In genomic region chr1:6052543-6053205, GRCh38 we compare ENCODE assay signal across 1 cellular context.
TF ChIP-seq lines count a peak whose summit lies in the region.

No MANE protein-coding gene starts in this region.

TF ChIP-seq in HepG2, 621 proteins besides CTCF, POLR2A, EP300 and RAD21 (continued from another document and continues in another):
- peak; percentile 38; the same call in 1 of the 2 replicates for TF ChIP-seq RXRB (CRISPR knock-in tag; IDR thresholded peaks at IDR 0.05; ENCODE audit: borderline replicate concordance)
- TF ChIP-seq SNAPC2 (CRISPR knock-in tag; IDR thresholded peaks at IDR 0.05), result peak; percentile 65; the same call in 1 of the 2 replicates
- TF ChIP-seq HMG20B (CRISPR knock-in tag; conservative IDR thresholded peaks at IDR 0.05), result 0 out of 2 replicates have a peak, but pooled peaks have one; percentile 24
- TF ChIP-seq SP140L (CRISPR knock-in tag; IDR thresholded peaks at IDR 0.05; ENCODE audit: borderline replicate concordance), result peak; percentile 86; the same call in 1 of the 2 replicates
- no peak for TF ChIP-seq ARID2 (CRISPR knock-in tag; IDR thresholded peaks at IDR 0.05; ENCODE audit: borderline replicate concordance)
- TF ChIP-seq ZNF792 (CRISPR knock-in tag; IDR thresholded peaks at IDR 0.05), result peak; percentile 90
- no peak for TF ChIP-seq GZF1 (CRISPR knock-in tag; IDR thresholded peaks at IDR 0.05)
- TF ChIP-seq E2F1 (CRISPR knock-in tag; IDR thresholded peaks at IDR 0.05), result peak; percentile 51; the same call in 1 of the 2 replicates
- 0 out of 2 replicates have a peak, but pooled peaks have one; percentile 37 for TF ChIP-seq ZNF263 (CRISPR knock-in tag; IDR thresholded peaks at IDR 0.05)
- TF ChIP-seq ZNF530 (CRISPR knock-in tag; IDR thresholded peaks at IDR 0.05; ENCODE audit: low read depth), result no peak
- TF ChIP-seq RFX1 (IDR thresholded peaks at IDR 0.05), result no peak
- TF ChIP-seq CHD2 (IDR thresholded peaks at IDR 0.05; ENCODE audit: low read depth, low read length), result no peak
- TF ChIP-seq SIN3A (IDR thresholded peaks at IDR 0.05; ENCODE audit: borderline replicate concordance, low read depth, low read length), result peak; percentile 44; the same call in 1 of the 2 replicates
- peak; percentile 68; the same call in 1 of the 2 replicates for TF ChIP-seq SAP130 (CRISPR knock-in tag; IDR thresholded peaks at IDR 0.05; ENCODE audit: low read depth)
- TF ChIP-seq MIXL1 (CRISPR knock-in tag; IDR thresholded peaks at IDR 0.05), result peak; percentile 24; the same call in 1 of the 2 replicates
- no peak for TF ChIP-seq MBD4 (IDR thresholded peaks at IDR 0.05; ENCODE audit: borderline replicate concordance, low read length)
- TF ChIP-seq ZNF615 (CRISPR knock-in tag; IDR thresholded peaks at IDR 0.05; ENCODE audit: borderline replicate concordance), result no peak
- TF ChIP-seq SRY (CRISPR knock-in tag; IDR thresholded peaks at IDR 0.05), result peak; percentile 80; the same call in 1 of the 2 replicates
- 0 out of 2 replicates have a peak, but pooled peaks have one; percentile 38 for TF ChIP-seq PBX3 (CRISPR knock-in tag; IDR thresholded peaks at IDR 0.05; ENCODE audit: borderline replicate concordance)
- peak; percentile 65; the same call in 1 of the 2 replicates for TF ChIP-seq ZBTB26 (CRISPR knock-in tag; IDR thresholded peaks at IDR 0.05; ENCODE audit: borderline replicate concordance)
- TF ChIP-seq ZBTB44 (CRISPR knock-in tag; IDR thresholded peaks at IDR 0.05), result peak; percentile 84
- TF ChIP-seq NFIB (CRISPR knock-in tag; IDR thresholded peaks at IDR 0.05; ENCODE audit: borderline replicate concordance), result no peak
- no peak for TF ChIP-seq MAF1 (CRISPR knock-in tag; IDR thresholded peaks at IDR 0.05; ENCODE audit: borderline replicate concordance)
- TF ChIP-seq AHDC1 (CRISPR knock-in tag; IDR thresholded peaks at IDR 0.05; ENCODE audit: borderline replicate concordance), result peak; percentile 36; the same call in 1 of the 2 replicates
- peak; percentile 93; the same call in 1 of the 2 replicates for TF ChIP-seq ZNF337 (CRISPR knock-in tag; IDR thresholded peaks at IDR 0.05; ENCODE audit: borderline replicate concordance, low read depth)
- peak; percentile 62; the same call in 1 of the 2 replicates for TF ChIP-seq TMF1 (CRISPR knock-in tag; IDR thresholded peaks at IDR 0.05; ENCODE audit: low read depth)
- TF ChIP-seq KLF16 (CRISPR knock-in tag; IDR thresholded peaks at IDR 0.05), result peak in 1 of 2 experiments; percentile 81; a peak in 2 of 4 replicates
- TF ChIP-seq KMT2B (CRISPR knock-in tag; IDR thresholded peaks at IDR 0.05), result peak; percentile 51; the same call in 1 of the 2 replicates
- no peak for TF ChIP-seq RELA (CRISPR knock-in tag; IDR thresholded peaks at IDR 0.05)
- TF ChIP-seq ZBTB40 (IDR thresholded peaks at IDR 0.05), result no peak
- TF ChIP-seq ZBTB40 (CRISPR knock-in tag; IDR thresholded peaks at IDR 0.05), result peak; percentile 50
- TF ChIP-seq HNRNPUL1 (IDR thresholded peaks at IDR 0.05; ENCODE audit: low read depth, low read length), result no peak
- peak; percentile 51; the same call in 1 of the 2 replicates for TF ChIP-seq ZNF605 (CRISPR knock-in tag; IDR thresholded peaks at IDR 0.05)
- TF ChIP-seq ETV6 (CRISPR knock-in tag; conservative IDR thresholded peaks at IDR 0.05), result 0 out of 2 replicates have a peak, but pooled peaks have one; percentile 45
- peak; percentile 85; the same call in 1 of the 2 replicates for TF ChIP-seq HOXA5 (CRISPR knock-in tag; IDR thresholded peaks at IDR 0.05)
- TF ChIP-seq ZNF33A (CRISPR knock-in tag; IDR thresholded peaks at IDR 0.05; ENCODE audit: borderline replicate concordance), result 0 out of 2 replicates have a peak, but pooled peaks have one; percentile 35
- TF ChIP-seq SIN3B (IDR thresholded peaks at IDR 0.05; ENCODE audit: low read length), result no peak
- TF ChIP-seq PITX1 (CRISPR knock-in tag; IDR thresholded peaks at IDR 0.05), result peak; percentile 46; the same call in 1 of the 2 replicates
- TF ChIP-seq CREB3 (CRISPR knock-in tag; IDR thresholded peaks at IDR 0.05), result peak; percentile 82; the same call in 1 of the 2 replicates
- 0 out of 2 replicates have a peak, but pooled peaks have one; percentile 17 for TF ChIP-seq ZNF7 (CRISPR knock-in tag; IDR thresholded peaks at IDR 0.05)
- TF ChIP-seq ZFY (CRISPR knock-in tag; IDR thresholded peaks at IDR 0.05), result no peak
